Comparison of ENCODE assay signal across 8 cellular contexts in the genomic region with DNA sequence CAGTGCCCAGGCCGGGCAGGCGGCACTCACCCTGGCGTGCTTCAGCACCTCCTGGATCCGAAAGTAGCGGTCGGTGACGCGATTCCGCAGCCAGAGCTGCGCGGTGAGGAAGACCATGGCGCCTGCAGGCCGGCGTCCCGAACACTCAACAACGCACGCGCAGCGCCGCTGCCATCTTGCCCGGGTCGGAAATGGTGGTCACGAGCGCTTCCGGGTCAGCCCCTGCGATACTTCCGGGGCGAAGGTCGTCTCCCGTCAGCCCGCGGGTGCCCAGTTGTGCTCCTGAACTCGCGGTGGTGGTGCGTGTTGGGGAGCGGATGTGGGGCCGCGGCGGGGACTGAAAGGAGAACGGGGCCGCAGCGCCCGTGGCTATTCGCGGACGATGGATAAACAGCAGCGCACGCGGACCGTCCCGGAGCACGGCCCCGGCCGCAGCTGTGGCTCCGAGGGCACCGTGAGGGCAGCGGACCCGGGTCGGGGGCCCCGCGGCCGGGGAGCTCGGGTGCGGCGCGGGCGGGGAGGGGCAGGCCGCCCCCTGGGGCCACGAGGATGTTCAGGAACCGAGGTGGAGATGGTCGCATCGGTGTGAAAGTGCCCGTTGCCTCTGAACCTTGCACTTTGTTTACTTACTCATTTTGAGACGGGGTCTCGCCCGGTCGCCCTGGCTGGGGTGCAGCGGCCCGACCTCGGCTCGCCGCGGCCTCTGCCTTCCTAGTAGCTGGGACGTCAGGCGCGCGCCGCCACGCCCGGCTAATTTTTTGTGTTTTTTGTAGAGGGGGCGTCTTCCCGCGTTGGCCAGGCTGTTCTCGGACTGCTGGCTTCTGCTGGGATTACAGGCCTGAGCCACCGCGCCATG. TPM values are rescaled to one million over a fixed set of nuclear protein-coding genes. Genes with fewer than 3 reads are reported as not detected.
DNase-seq lines count a peak whose midpoint lies in the region; ATAC-seq and TF ChIP-seq lines count a peak whose summit lies in the region.

Gene MRPL20 (minus strand): TSS at position 193 of the 856 bp plus-strand sequence. CDS start 76 bp downstream, at position 117.

- H3K4me3 ChIP-seq in HUES48 (ENCODE audit: low read depth, low read length): peak within 1 kb of the TSS; percentile 89
- peak within 1 kb of the TSS; percentile 90 for H3K4me3 ChIP-seq in NT2/D1 (ENCODE audit: insufficient read length, low read depth)
- H3K4me3 ChIP-seq in endodermal cell (ENCODE audit: low read length): peak within 1 kb of the TSS; percentile 94

- H3K9me3 ChIP-seq in HUES48 (ENCODE audit: control insufficient read depth, insufficient read depth, low read length) (no peaks in the 10 kb centered on the region), NT2/D1 (ENCODE audit: insufficient read depth, low read length) (peaks cover 11% of the 10 kb centered on the region; the same call in 1 of the 2 replicates), endodermal cell (ENCODE audit: control insufficient read depth, low read length) (no peaks in the 10 kb centered on the region)

- peak within 1 kb of the TSS; percentile 90 for H3K9ac ChIP-seq in HUES48 (ENCODE audit: low read depth, low read length)
- H3K9ac ChIP-seq in NT2/D1 (ENCODE audit: insufficient read length, low read depth): peak within 1 kb of the TSS; percentile 97
- peak within 1 kb of the TSS; percentile 81 for H3K9ac ChIP-seq in endodermal cell (ENCODE audit: extremely low read depth, low read length, poor library complexity, severe bottlenecking)

- no peaks in the 10 kb centered on the region for H3K27me3 Mint-ChIP-seq in activated CD8-positive, alpha-beta memory T cell treated with anti-CD3 and anti-CD28 coated beads, Interleukin-2, amount 10 ng/mL, durations not matched to agents 7 days and 5 days
- no peaks in the 10 kb centered on the region for H3K27me3 Mint-ChIP-seq in endodermal cell (ENCODE audit: insufficient read depth)

- peaks cover 28% of the 10 kb centered on the region for H3K36me3 Mint-ChIP-seq in activated CD8-positive, alpha-beta memory T cell treated with anti-CD3 and anti-CD28 coated beads, Interleukin-2, amount 10 ng/mL, durations not matched to agents 7 days and 5 days
- peaks cover 47% of the 10 kb centered on the region for H3K36me3 Mint-ChIP-seq in endodermal cell (ENCODE audit: low read depth)

- peak within 1 kb of the TSS; percentile 90 for H3K4me3 Mint-ChIP-seq in activated CD8-positive, alpha-beta memory T cell treated with anti-CD3 and anti-CD28 coated beads, Interleukin-2, amount 10 ng/mL, durations not matched to agents 7 days and 5 days
- H3K4me3 Mint-ChIP-seq in endodermal cell: peak within 1 kb of the TSS; percentile 88

- no peaks in the 10 kb centered on the region for H3K27me3 ChIP-seq in HUES48 (ENCODE audit: control insufficient read depth, insufficient read depth, low read length)
- H3K27me3 ChIP-seq in NT2/D1 (ENCODE audit: insufficient read depth, insufficient read length): no peaks in the 10 kb centered on the region
- no peaks in the 10 kb centered on the region for H3K27me3 ChIP-seq in endodermal cell (ENCODE audit: control insufficient read depth, insufficient read depth, low read length, poor library complexity, severe bottlenecking)

- H3K4me1 ChIP-seq in HUES48 (ENCODE audit: control insufficient read depth, insufficient read depth, low read length) (peaks cover 26% of the 10 kb centered on the region), NT2/D1 (ENCODE audit: insufficient read depth, insufficient read length) (peaks cover 3% of the 10 kb centered on the region), endodermal cell (ENCODE audit: control insufficient read depth, insufficient read depth, low read length) (peaks cover under 1% of the 10 kb centered on the region)

- H3K36me3 ChIP-seq in HUES48 (ENCODE audit: control insufficient read depth, insufficient read depth, low read length) (peaks cover 40% of the 10 kb centered on the region), NT2/D1 (ENCODE audit: insufficient read depth, insufficient read length, low read length) (peaks cover 46% of the 10 kb centered on the region), endodermal cell (ENCODE audit: control insufficient read depth, insufficient read depth, low read length) (peaks cover 32% of the 10 kb centered on the region)

- WGBS in endodermal cell (ENCODE audit: insufficient coverage in 1 of 2, insufficient read length in 1 of 2), 2 experiments: 0% methylated on average over 44 to 96 of the region's 96 CpGs

- H3K27ac ChIP-seq in HUES48 (ENCODE audit: low read depth, low read length) (peak within 1 kb of the TSS; percentile 95), endodermal cell (ENCODE audit: low read depth, low read length) (peak within 1 kb of the TSS; percentile 70)

- H3K9me3 Mint-ChIP-seq in activated CD8-positive, alpha-beta memory T cell treated with anti-CD3 and anti-CD28 coated beads, Interleukin-2, amount 10 ng/mL, durations not matched to agents 7 days and 5 days (ENCODE audit: low read depth): no peaks in the 10 kb centered on the region
- peaks cover 9% of the 10 kb centered on the region for H3K9me3 Mint-ChIP-seq in endodermal cell

- H3K4me1 Mint-ChIP-seq in activated CD8-positive, alpha-beta memory T cell treated with anti-CD3 and anti-CD28 coated beads, Interleukin-2, amount 10 ng/mL, durations not matched to agents 7 days and 5 days: peaks cover 32% of the 10 kb centered on the region
- H3K4me1 Mint-ChIP-seq in endodermal cell: peaks cover 22% of the 10 kb centered on the region

- DNase-seq in Caki2 (ENCODE audit: low read depth) (peak; percentile 76), NT2/D1 (ENCODE audit: low read depth, low spot score) (peak; percentile 63), endodermal cell (peak; percentile 96), mesenteric fat pad (ENCODE audit: low spot score) (peak; percentile 99)
- DNase-seq in activated CD8-positive, alpha-beta memory T cell treated with anti-CD3 and anti-CD28 coated beads, Interleukin-2, amount 10 ng/mL, durations not matched to agents 7 days and 5 days: peak; percentile 98
- peak; percentile 89 for DNase-seq in stimulated activated CD8-positive, alpha-beta memory T cell treated with anti-CD3 and anti-CD28 coated beads, Interleukin-15, amount 100 ng/mL, for 24 hours (ENCODE audit: low read depth)

- ATAC-seq in GM21390 (IDR thresholded peaks at IDR 0.05; ENCODE audit: unreplicated experiment): peak; percentile 92
- ATAC-seq in activated CD8-positive, alpha-beta memory T cell treated with anti-CD3 and anti-CD28 coated beads, Interleukin-2, amount 10 ng/mL, durations not matched to agents 7 days and 5 days: peak; percentile 97

- H3K27ac Mint-ChIP-seq in activated CD8-positive, alpha-beta memory T cell treated with anti-CD3 and anti-CD28 coated beads, Interleukin-2, amount 10 ng/mL, durations not matched to agents 7 days and 5 days: peak within 1 kb of the TSS; percentile 91
- H3K27ac Mint-ChIP-seq in endodermal cell: peak within 1 kb of the TSS; percentile 87

- CTCF ChIA-PET in activated CD8-positive, alpha-beta memory T cell treated with anti-CD3 and anti-CD28 coated beads, Interleukin-2, amount 10 ng/mL, durations not matched to agents 7 days and 5 days (lab: Charles Lee): interaction anchor here (0.8 to 2.9 kb wide), 8 partner anchors 8 to 35 kb away, joined by 3 to 17 read pairs (median 4); partner anchors contain the start of genes AURKAIP1 and CCNL2

- TF ChIP-seq CTCF in endodermal cell (conservative IDR thresholded peaks at IDR 0.05): peak; percentile 45

- in situ Hi-C loops in Caki2 (cut with HindIII; ENCODE audit: low pct_unique_long_range_greater_than_20kb, low sequenced_read_pairs): no loop called here

RNA-seq across cellular contexts. Expression of gene MRPL20, which starts in this region (rescaled TPM):
- 32.2 and 79.3 TPM in 2 replicates for total RNA-seq in Caki2 (2014; rRNA removed; shearing (Covaris generic); ENCODE audit: low replicate concordance)
- total RNA-seq in activated CD8-positive, alpha-beta memory T cell treated with anti-CD3 and anti-CD28 coated beads, Interleukin-2, amount 10 ng/mL, durations not matched to agents 7 days and 5 days: 100 to 1,000 TPM in 1 of 2 experiments, 10 to 100 TPM in 1; 95.2 to 130 TPM
- 100 to 1,000 TPM; 109 to 129 TPM for total RNA-seq in endodermal cell
- polyA plus RNA-seq in endodermal cell (2013, experiment 1 of 2): 104 TPM
- polyA plus RNA-seq in endodermal cell (2013, experiment 2 of 2): 98.2 TPM
- 122 TPM for total RNA-seq in mesenteric fat pad

Comparison
In these comparisons a context has a peak if more than half of its experiments do, and no peak if none do; other contexts are left out.
1. Peak in every context shown above with its lines: DNase-seq, ATAC-seq, H3K4me3 ChIP-seq and H3K27ac ChIP-seq.